ENCODE assay signal across 29 cellular contexts in the genomic region with DNA sequence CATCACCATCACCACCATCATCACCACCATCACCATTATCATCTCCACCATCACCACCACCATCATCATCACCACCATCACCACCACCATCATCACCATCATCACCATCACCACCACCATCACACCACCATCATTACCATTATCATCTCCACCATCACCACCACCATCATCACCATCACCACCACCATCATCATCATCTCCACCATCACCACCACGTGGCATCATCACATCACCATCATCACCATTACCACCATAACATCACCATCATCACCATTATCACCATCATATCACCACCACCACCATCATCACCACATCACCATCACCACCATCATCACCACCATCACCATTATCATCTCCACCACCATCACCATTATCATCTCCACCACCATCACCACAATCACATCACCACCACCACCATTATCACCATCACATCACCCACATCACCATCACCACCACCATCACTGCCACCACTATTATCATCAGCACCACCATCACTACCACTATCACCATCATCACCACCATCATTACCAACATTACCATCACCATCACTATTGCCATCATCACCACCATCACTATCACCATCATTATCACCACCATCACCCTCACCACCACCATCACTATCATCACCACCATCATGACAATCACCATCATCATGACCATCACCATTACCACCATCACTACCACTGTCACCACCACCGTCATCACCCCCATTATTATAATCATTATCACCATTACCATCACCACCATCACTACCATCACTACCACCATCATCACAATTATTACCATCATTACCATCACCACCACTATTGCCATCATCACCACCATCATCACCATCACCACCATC.
"Had no signal": no experiment of that assay in that cellular context is flagged by ENCODE, and none has a peak within 500 bp of the region (broad histone marks: within the 10 kb centered on the region; RNA-seq: fewer than 3 reads in every experiment).

No MANE protein-coding gene starts in this region.

- H3K9me3 ChIP-seq: MG63, Peyer's patch, SK-N-SH had no signal

- H3K36me3 ChIP-seq: MG63, Peyer's patch, SJSA1 had no signal

- H3K27ac ChIP-seq: Peyer's patch, SJSA1 had no signal

- H3K4me2 ChIP-seq: SK-N-SH had no signal

- FAIRE-seq: TTC549 had no signal

- H3K9ac ChIP-seq: SK-N-SH had no signal

- H3K4me1 ChIP-seq: Peyer's patch, SJSA1 had no signal

- DNase-seq: activated CD4-positive, alpha-beta T cell treated with anti-CD3 and anti-CD28 coated beads, Interleukin-2, amount 10 ng/mL, durations not matched to agents 7 days and 5 days; activated CD4-positive, alpha-beta T cell treated with anti-CD3 and anti-CD28 coated beads, Interleukin-2, amount 50 U/mL, for 48 hours; activated CD8-positive, alpha-beta T cell treated with anti-CD3 and anti-CD28 coated beads, Interleukin-2, amount 10 ng/mL, durations not matched to agents 7 days and 5 days; activated gamma-delta T cell; activated naive CD4-positive, alpha-beta T cell treated with anti-CD3 and anti-CD28 coated beads, Interleukin-2, amount 10 ng/mL, durations not matched to agents 7 days and 5 days; activated naive CD8-positive, alpha-beta T cell treated with anti-CD3 and anti-CD28 coated beads, Interleukin-2, amount 50 U/mL, for 24 hours; activated T-cell treated with anti-CD3 and anti-CD28 coated beads, Interleukin-2, amount 50 U/mL, for 24 hours; anterior cingulate cortex; caudate nucleus; Kasumi-1; MG63; NCI-H1048; NCI-H1105 treated with DMSO at 0.1 percent for 48 hours; NCI-H1436; NCI-H1694 treated with DMSO at 0.1 percent for 48 hours; NCI-H2029 treated with DMSO at 0.1 percent for 48 hours; NCI-H2107; NCI-H2171; NCI-H510A; NCI-H526; NCI-H748 treated with DMSO at 0.1 percent for 48 hours; NK-92 treated with Interleukin-12 subunit alpha and Interleukin-12 subunit beta, amount 100 ng/mL, for 24 hours; PC-3; Peyer's patch; RPMI8226; SHP77 treated with DMSO at 0.1 percent for 48 hours; SK-N-SH had no signal

- ATAC-seq: activated CD8-positive, alpha-beta T cell treated with anti-CD3 and anti-CD28 coated beads, Interleukin-2, amount 10 ng/mL, durations not matched to agents 7 days and 5 days; activated naive CD8-positive, alpha-beta T cell treated with anti-CD3 and anti-CD28 coated beads, Interleukin-2, amount 50 U/mL, for 24 hours; PC-3 had no signal

- H3K27me3 ChIP-seq: MG63, Peyer's patch, SJSA1 had no signal

- H3K4me3 ChIP-seq: MG63, Peyer's patch, SJSA1 had no signal
